In genomic region chr4:72194046-72194445, GRCh38 we compare ENCODE assay signal across 34 cellular contexts.
"Had no signal": no experiment of that assay in that cellular context is flagged by ENCODE, and none has a peak within 500 bp of the region (broad histone marks: within the 10 kb centered on the region; RNA-seq: fewer than 3 reads in every experiment).

No MANE protein-coding gene starts in this region.

- H3K27me3 ChIP-seq: MG63 had no signal

- H3K27ac ChIP-seq: KMS-11 had no signal

- DNase-seq: Karpas-422, Kasumi-1, KG1, MG63, MM.1S, MV-4-11, NCI-H1048, NCI-H1092, NCI-H1092 treated with DMSO at 0.1 percent for 48 hours, NCI-H1105, NCI-H1105 treated with DMSO at 0.1 percent for 48 hours, NCI-H1417, NCI-H1417 treated with DMSO at 0.1 percent for 48 hours, NCI-H1436, NCI-H1436 treated with DMSO at 0.1 percent for 48 hours, NCI-H146, NCI-H1694, NCI-H1694 treated with DMSO at 0.1 percent for 48 hours, NCI-H187, NCI-H187 treated with DMSO at 0.1 percent for 48 hours, NCI-H1930, NCI-H2029, NCI-H2029 treated with DMSO at 0.1 percent for 48 hours, NCI-H2081, NCI-H2081 treated with DMSO at 0.1 percent for 48 hours, NCI-H2107, NCI-H2171, NCI-H2171 treated with DMSO at 0.1 percent for 48 hours, NCI-H2227 treated with DMSO at 0.1 percent for 48 hours, NCI-H226, NCI-H345, NCI-H446, NCI-H446 treated with DMSO at 0.1 percent for 48 hours had no signal

- H3K4me3 ChIP-seq: MG63 had no signal

- H3K9ac ChIP-seq: KMS-11 had no signal

- H3K4me2 ChIP-seq: KMS-11 had no signal

- H3K36me3 ChIP-seq: MG63 had no signal

- H3K9me3 ChIP-seq: MG63 had no signal
